1 cellular context compared by ENCODE assay signal in genomic region chr10:22999942-23000341, GRCh38.
TF ChIP-seq lines count a peak whose summit lies in the region.

No MANE protein-coding gene starts in this region.

TF ChIP-seq in GM23338, 12 proteins besides CTCF, POLR2A, EP300 and RAD21 (continued from another document):
- TF ChIP-seq JUNB (IDR thresholded peaks at IDR 0.05; ENCODE audit: unreplicated experiment) (no peak), STAT1 (IDR thresholded peaks at IDR 0.05; ENCODE audit: unreplicated experiment) (no peak)
